Comparison of ENCODE assay signal across 24 cellular contexts in the genomic region with DNA sequence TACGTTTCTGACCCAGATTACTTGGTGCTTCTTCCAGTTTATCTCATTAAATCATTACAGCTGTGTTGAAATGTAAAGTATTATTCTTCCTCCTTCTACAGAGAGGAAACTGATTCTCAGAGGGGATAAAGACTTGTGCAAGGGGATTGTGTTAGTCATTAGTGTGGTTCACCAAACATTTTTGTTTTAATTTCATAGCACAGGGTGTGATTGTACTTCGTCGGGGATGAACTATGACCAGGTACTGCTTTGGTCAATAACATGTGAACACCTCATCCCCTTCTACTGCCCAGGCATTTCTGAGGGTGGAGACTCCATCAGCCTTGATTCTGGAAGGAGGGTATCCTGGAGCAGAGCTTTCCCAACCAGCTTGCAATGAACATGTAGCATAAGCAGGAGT.
"Had no signal": no experiment of that assay in that cellular context is flagged by ENCODE, and none has a peak within 500 bp of the region (broad histone marks: within the 10 kb centered on the region; RNA-seq: fewer than 3 reads in every experiment).

No MANE protein-coding gene starts in this region.

- H3K4me3 ChIP-seq: esophagus squamous epithelium, heart right ventricle, lower lobe of right lung, ovary, psoas muscle, sigmoid colon, thoracic aorta, tibial nerve, upper lobe of left lung, uterus had no signal

- H3K9me3 ChIP-seq: esophagus squamous epithelium, lower lobe of right lung, ovary, psoas muscle, thoracic aorta, tibial nerve, upper lobe of left lung, uterus had no signal

- H3K36me3 ChIP-seq: esophagus squamous epithelium, heart right ventricle, lower lobe of right lung, ovary, sigmoid colon, thoracic aorta, tibial nerve, upper lobe of left lung, uterus had no signal

- H3K27me3 ChIP-seq: ovary, upper lobe of left lung, uterus had no signal

- H3K27ac ChIP-seq: esophagus squamous epithelium, heart right ventricle, lower lobe of right lung, ovary, psoas muscle, sigmoid colon, thoracic aorta, tibial nerve, upper lobe of left lung, uterus had no signal

- ATAC-seq: heart right ventricle; left ventricle myocardium superior; natural killer cell; psoas muscle; right cardiac atrium; stimulated activated effector memory CD8-positive, alpha-beta T cell treated with anti-CD3 and anti-CD28 coated beads, Interleukin-12 subunit alpha, Interleukin-12 subunit beta, amount 100 ng/mL, for 72 hours; stimulated activated naive CD8-positive, alpha-beta T cell treated with anti-CD3 and anti-CD28 coated beads, Interleukin-15, Interleukin-2, amounts not matched to agents 100 U/mL and 50 U/mL, for 24 hours had no signal

- H3K4me1 ChIP-seq: esophagus squamous epithelium, heart right ventricle, lower lobe of right lung, psoas muscle, sigmoid colon, tibial nerve, upper lobe of left lung, uterus had no signal

- DNase-seq: effector CD8-positive, alpha-beta T cell; esophagus squamous epithelium; foreskin melanocyte; glutamatergic neuron; heart right ventricle; hippocampal formation; immature natural killer cell; left ventricle myocardium superior; lower lobe of right lung; natural killer cell; occipital lobe; ovary; posterior cingulate gyrus; psoas muscle; right cardiac atrium; sigmoid colon; stimulated activated CD4-positive, alpha-beta T cell treated with anti-CD3 and anti-CD28 coated beads, Interleukin-2, amount 100 ng/mL, for 24 hours; stimulated activated CD4-positive, alpha-beta T cell treated with anti-CD3 and anti-CD28 coated beads, Interleukin-4, amount 100 ng/mL, for 24 hours; stimulated activated naive CD8-positive, alpha-beta T cell treated with anti-CD3 and anti-CD28 coated beads, Interleukin-15, Interleukin-2, amounts not matched to agents 100 U/mL and 50 U/mL, for 24 hours; upper lobe of left lung; uterus had no signal
